Comparison of ENCODE assay signal across 27 cellular contexts in genomic region chr3:138327831-138328230, GRCh38. TPM values are rescaled to one million over a fixed set of nuclear protein-coding genes. Genes with fewer than 3 reads are reported as not detected.
DNase-seq lines count a peak whose midpoint lies in the region; ATAC-seq lines count a peak whose summit lies in the region.
"Had no signal": no experiment of that assay in that cellular context is flagged by ENCODE, and none has a peak within 500 bp of the region (broad histone marks: within the 10 kb centered on the region; RNA-seq: fewer than 3 reads in every experiment).

No MANE protein-coding gene starts in this region.

- H2AFZ ChIP-seq in trophoblast cell (ENCODE audit: insufficient read depth, low read length, poor library complexity): no peak overlapping the region
- H2AFZ ChIP-seq: GM23338 had no signal

- no peak overlapping the region for H4K12ac ChIP-seq in trophoblast cell (ENCODE audit: low read depth, low read length)

- no peaks in the 10 kb centered on the region for H3K27me3 Mint-ChIP-seq in T-helper 17 cell

- no peak overlapping the region for H3K4ac ChIP-seq in trophoblast cell (ENCODE audit: low read depth, low read length)

- no peak overlapping the region for H3K9ac ChIP-seq in trophoblast cell (ENCODE audit: low read length)

- no peaks in the 10 kb centered on the region for H3K27me3 ChIP-seq in trophoblast cell (ENCODE audit: insufficient read depth, low read length)
- H3K27me3 ChIP-seq in aorta (ENCODE audit: control insufficient read depth in 1 of 2, insufficient read depth in 2 of 2, low read length in 1 of 2): no peaks in the 10 kb centered on the region
- H3K27me3 ChIP-seq: heart left ventricle, right lobe of liver, stomach had no signal

- H3K18ac ChIP-seq in trophoblast cell (ENCODE audit: low read length): no peak overlapping the region

- H3K27ac ChIP-seq in epithelial cell of prostate (peak overlapping the region; percentile 80), trophoblast cell (ENCODE audit: low read depth, low read length) (no peak overlapping the region), aorta (ENCODE audit: low read depth in 1 of 2, low read length in 2 of 2) (no peak overlapping the region)
- H3K27ac ChIP-seq: heart left ventricle, prostate gland, right lobe of liver, stomach, WERI-Rb-1 had no signal

- peak overlapping the region; percentile 94 for H3K27ac Mint-ChIP-seq in T-helper 17 cell
- H3K27ac Mint-ChIP-seq: CD14-positive monocyte, GM23338, mesothelial cell of epicardium had no signal

- H4K8ac ChIP-seq in trophoblast cell (ENCODE audit: low read depth, low read length): no peak overlapping the region

- no peaks in the 10 kb centered on the region for H3K9me3 ChIP-seq in T-helper 17 cell (ENCODE audit: control insufficient read depth, low read length, poor library complexity, severe bottlenecking)
- H3K9me3 ChIP-seq in trophoblast cell (ENCODE audit: insufficient read depth, low read depth, low read length): no peaks in the 10 kb centered on the region
- H3K9me3 ChIP-seq in aorta (ENCODE audit: control insufficient read depth, low read length): no peaks in the 10 kb centered on the region
- H3K9me3 ChIP-seq: heart left ventricle, prostate gland, right lobe of liver, stomach had no signal

- peaks cover 5% of the 10 kb centered on the region for H3K79me1 ChIP-seq in trophoblast cell (ENCODE audit: low read length)

- intact Hi-C loops in aorta (cut with DNase I): no loop called here

- H3K4me1 ChIP-seq in trophoblast cell (ENCODE audit: control insufficient read depth in 1 of 2, insufficient read depth in 2 of 2, low read length in 2 of 2): peaks cover 5 to 7% of the 10 kb centered on the region in 2 experiments
- no peaks in the 10 kb centered on the region for H3K4me1 ChIP-seq in aorta (ENCODE audit: control insufficient read depth in 1 of 2, insufficient read depth in 2 of 2, low read length in 2 of 2)
- H3K4me1 ChIP-seq: prostate gland had no signal

- peaks cover 27% of the 10 kb centered on the region for H3K4me1 Mint-ChIP-seq in T-helper 17 cell

- DNase-seq in HT1080 (ENCODE audit: low read depth) (peak; percentile 68), T-helper 17 cell (no peak), epithelial cell of prostate (ENCODE audit: low read depth, low spot score) (peak; percentile 83), trophoblast cell (peak; percentile 84 to 97), aorta (no peak)
- DNase-seq: activated CD4-positive, alpha-beta T cell treated with anti-CD3 and anti-CD28 coated beads for 48 hours; activated T-cell treated with anti-CD3 and anti-CD28 coated beads, Interleukin-2, amount 50 U/mL, for 48 hours; Calu3; cerebellar nuclear complex; heart left ventricle; kidney; left ventricle myocardium superior; NCI-H1048; NCI-H2107; NCI-H748 treated with DMSO at 0.1 percent for 48 hours; right lobe of liver; stimulated activated CD4-positive, alpha-beta T cell treated with anti-CD3 and anti-CD28 coated beads, Interleukin-12 subunit alpha, Interleukin-12 subunit beta, amount 100 ng/mL, for 4 hours; stimulated activated CD4-positive, alpha-beta T cell treated with anti-CD3 and anti-CD28 coated beads, Interleukin-2, amount 100 ng/mL, for 48 hours; stomach; WERI-Rb-1 had no signal

- H2BK5ac ChIP-seq in trophoblast cell (ENCODE audit: low read depth, low read length, poor library complexity): no peak overlapping the region

- H3K23ac ChIP-seq in trophoblast cell (ENCODE audit: low read length): no peak overlapping the region

- no peaks in the 10 kb centered on the region for H3K36me3 Mint-ChIP-seq in T-helper 17 cell (ENCODE audit: low read depth)
- H3K36me3 Mint-ChIP-seq: CD14-positive monocyte, mesothelial cell of epicardium had no signal

- no peak overlapping the region for H4K91ac ChIP-seq in trophoblast cell (ENCODE audit: low read depth, low read length)

- no peak for ATAC-seq in T-helper 17 cell
- ATAC-seq in GM21786 (IDR thresholded peaks at IDR 0.05; ENCODE audit: unreplicated experiment): no peak
- ATAC-seq in aorta (ENCODE audit: low FRiP score): no peak
- no peak for ATAC-seq in HG02588 (IDR thresholded peaks at IDR 0.05; ENCODE audit: unreplicated experiment)
- ATAC-seq: GM23338, heart left ventricle, left ventricle myocardium superior, right lobe of liver had no signal

- no peak overlapping the region for H3K14ac ChIP-seq in trophoblast cell (ENCODE audit: low read length)

- no peak overlapping the region for H2AK5ac ChIP-seq in trophoblast cell (ENCODE audit: low read length)

- peaks cover 2% of the 10 kb centered on the region for H3K79me2 ChIP-seq in trophoblast cell (ENCODE audit: control insufficient read depth, insufficient read depth, low read length, poor library complexity)

- no peak overlapping the region for H3K4me2 ChIP-seq in trophoblast cell (ENCODE audit: low read length)

- WGBS in trophoblast cell (ENCODE audit: extremely low coverage, insufficient coverage, insufficient read length): no CpG with 5 or more reads among the region's 4 CpGs
- 90% methylated on average over 4 of the region's 4 CpGs for WGBS in aorta, 2 donors

- no peak overlapping the region for H2BK12ac ChIP-seq in trophoblast cell (ENCODE audit: low read length)

- H3K4me3 Mint-ChIP-seq in T-helper 17 cell: peak overlapping the region; percentile 19

- H3K4me3 ChIP-seq in trophoblast cell (ENCODE audit: low read depth, low read length) (no peak overlapping the region), aorta (ENCODE audit: low read length in 2 of 2) (no peak overlapping the region)
- H3K4me3 ChIP-seq: GM23338, prostate gland, right lobe of liver, stomach had no signal

- H2BK120ac ChIP-seq in trophoblast cell (ENCODE audit: insufficient read depth, low read length, poor library complexity): no peak overlapping the region

- no peaks in the 10 kb centered on the region for H3K36me3 ChIP-seq in trophoblast cell (ENCODE audit: control insufficient read depth in 1 of 2, insufficient read depth in 2 of 2, low read length in 2 of 2)
- no peaks in the 10 kb centered on the region for H3K36me3 ChIP-seq in aorta (ENCODE audit: control insufficient read depth in 1 of 2, insufficient read depth in 2 of 2, low read length in 1 of 2)
- H3K36me3 ChIP-seq: heart left ventricle, prostate gland, right lobe of liver, stomach, WERI-Rb-1 had no signal

RNA-seq across cellular contexts. Expression of gene NME9, which starts 1.8 kb away (rescaled TPM):
- total RNA-seq in HT1080 (2014; rRNA removed; shearing (Covaris generic)): not detected in 2 replicates
- not detected in 2 replicates for polyA plus RNA-seq in HT1080 (2015; cell fraction: cytosol; rRNA removed)
- 0.52 TPM in 1 of 2 replicates, not detected in the other for polyA plus RNA-seq in HT1080 (2015; cell fraction: nucleus; rRNA removed)
- total RNA-seq in T-helper 17 cell (under 1 TPM; 0.60 to 0.85 TPM), aorta (under 1 TPM in 1 of 2 donors, not detected in 1; 0.93 TPM)
- polyA plus RNA-seq in trophoblast cell (2013): 0.15 and 0.25 TPM in 2 replicates
- under 1 TPM in 1 of 2 donors, not detected in 1; 0.41 TPM for polyA plus RNA-seq in aorta
- total RNA-seq: Calu3, heart left ventricle, HT-29, right lobe of liver had no signal
- polyA plus RNA-seq: CD14-positive monocyte, heart left ventricle had no signal

RNA-seq across cellular contexts. Expression of gene MRAS, which starts 20.5 kb away (rescaled TPM):
- total RNA-seq in HT1080 (2014; rRNA removed; shearing (Covaris generic)): 2.3 and 3.1 TPM in 2 replicates
- polyA plus RNA-seq in HT1080 (2015; cell fraction: cytosol; rRNA removed): 2.3 and 2.9 TPM in 2 replicates
- 2.9 and 4.2 TPM in 2 replicates for polyA plus RNA-seq in HT1080 (2015; cell fraction: nucleus; rRNA removed)
- total RNA-seq in T-helper 17 cell: 1 to 10 TPM in 1 of 2 donors, under 1 TPM in 1; 0.13 to 1.6 TPM
- polyA plus RNA-seq in trophoblast cell (2013): 22.2 and 22.6 TPM in 2 replicates
- total RNA-seq in aorta: 10 to 100 TPM; 46.3 to 68.1 TPM
- polyA plus RNA-seq in aorta: 10 to 100 TPM; 22.8 to 33.6 TPM

Comparison
In these comparisons a context has a peak if more than half of its experiments do, and no peak if none do; other contexts are left out.
1. DNase-seq: peak in HT1080 (single experiment), epithelial cell of prostate (single experiment) and trophoblast cell (2 of 2); none in T-helper 17 cell (0 of 3) and aorta (0 of 2).
2. RNA of gene MRAS, which starts 20.5 kb away (total RNA-seq): 46.3 to 68.1 TPM in aorta; 2.3 to 3.1 TPM in HT1080 and 0.13 to 1.6 TPM in T-helper 17 cell; every median in the first group is over 10 times any median in the second.